ENCODE assay signal across 28 cellular contexts in genomic region chr16:50622643-50623369, GRCh38. TPM values are rescaled to one million over a fixed set of nuclear protein-coding genes. Genes with fewer than 3 reads are reported as not detected.
"Had no signal": no experiment of that assay in that cellular context is flagged by ENCODE, and none has a peak within 500 bp of the region (broad histone marks: within the 10 kb centered on the region; RNA-seq: fewer than 3 reads in every experiment).

No MANE protein-coding gene starts in this region.

- H3K9me3 ChIP-seq: adrenal gland, body of pancreas, neutrophil, sigmoid colon, stomach, tibial artery had no signal

- H3K36me3 Mint-ChIP-seq: activated naive CD4-positive, alpha-beta T cell treated with anti-CD3 and anti-CD28 coated beads, Interleukin-2, amount 50 U/mL, for 72 hours; natural killer cell; stimulated activated effector memory CD8-positive, alpha-beta T cell treated with anti-CD3 and anti-CD28 coated beads, Interleukin-12 subunit alpha, Interleukin-12 subunit beta, amount 100 ng/mL, for 72 hours had no signal

- H3K27me3 Mint-ChIP-seq: activated CD4-positive, alpha-beta memory T cell treated with anti-CD3 and anti-CD28 coated beads, Interleukin-2, amount 10 ng/mL, durations not matched to agents 7 days and 5 days; activated CD4-positive, alpha-beta T cell treated with anti-CD3 and anti-CD28 coated beads, Interleukin-2, amount 10 ng/mL, durations not matched to agents 7 days and 5 days had no signal

- H3K4me1 ChIP-seq: adrenal gland, body of pancreas had no signal

- H3K27ac Mint-ChIP-seq: activated CD4-positive, alpha-beta memory T cell treated with anti-CD3 and anti-CD28 coated beads, Interleukin-2, amount 10 ng/mL, durations not matched to agents 7 days and 5 days; activated CD4-positive, alpha-beta T cell treated with anti-CD3 and anti-CD28 coated beads, Interleukin-2, amount 10 ng/mL, durations not matched to agents 7 days and 5 days; natural killer cell; stimulated activated effector memory CD8-positive, alpha-beta T cell treated with anti-CD3 and anti-CD28 coated beads, Interleukin-12 subunit alpha, Interleukin-12 subunit beta, amount 100 ng/mL, for 72 hours had no signal

- ATAC-seq: body of pancreas; esophagus mucosa; natural killer cell; stimulated activated effector memory CD8-positive, alpha-beta T cell treated with anti-CD3 and anti-CD28 coated beads, Interleukin-12 subunit alpha, Interleukin-12 subunit beta, amount 100 ng/mL, for 72 hours had no signal

- H3K4me3 ChIP-seq: adrenal gland, body of pancreas, sigmoid colon, stomach, tibial artery had no signal

- H3K27me3 ChIP-seq: adrenal gland, body of pancreas, neutrophil, sigmoid colon, stomach, tibial artery had no signal

- H3K9me3 Mint-ChIP-seq: activated CD4-positive, alpha-beta memory T cell treated with anti-CD3 and anti-CD28 coated beads, Interleukin-2, amount 10 ng/mL, durations not matched to agents 7 days and 5 days; activated CD4-positive, alpha-beta T cell treated with anti-CD3 and anti-CD28 coated beads, Interleukin-2, amount 10 ng/mL, durations not matched to agents 7 days and 5 days; activated naive CD4-positive, alpha-beta T cell treated with anti-CD3 and anti-CD28 coated beads, Interleukin-2, amount 50 U/mL, for 72 hours; natural killer cell; stimulated activated effector memory CD8-positive, alpha-beta T cell treated with anti-CD3 and anti-CD28 coated beads, Interleukin-12 subunit alpha, Interleukin-12 subunit beta, amount 100 ng/mL, for 72 hours had no signal

- H3K27ac ChIP-seq: adrenal gland, body of pancreas, neutrophil, sigmoid colon, stomach, tibial artery had no signal

- H3K4me3 Mint-ChIP-seq: activated CD4-positive, alpha-beta memory T cell treated with anti-CD3 and anti-CD28 coated beads, Interleukin-2, amount 10 ng/mL, durations not matched to agents 7 days and 5 days; activated CD4-positive, alpha-beta T cell treated with anti-CD3 and anti-CD28 coated beads, Interleukin-2, amount 10 ng/mL, durations not matched to agents 7 days and 5 days; natural killer cell; stimulated activated effector memory CD8-positive, alpha-beta T cell treated with anti-CD3 and anti-CD28 coated beads, Interleukin-12 subunit alpha, Interleukin-12 subunit beta, amount 100 ng/mL, for 72 hours had no signal

- H3K36me3 ChIP-seq: adrenal gland, neutrophil, stomach had no signal

- DNase-seq: activated CD4-positive, alpha-beta memory T cell treated with anti-CD3 and anti-CD28 coated beads, Interleukin-2, amount 10 ng/mL, durations not matched to agents 7 days and 5 days; activated CD4-positive, alpha-beta T cell treated with anti-CD3 and anti-CD28 coated beads for 1 hour; activated CD4-positive, alpha-beta T cell treated with anti-CD3 and anti-CD28 coated beads, Interleukin-2, amount 10 ng/mL, durations not matched to agents 7 days and 5 days; activated CD8-positive, alpha-beta memory T cell treated with anti-CD3 and anti-CD28 coated beads, Interleukin-2, amount 50 U/mL, for 48 hours; activated naive CD4-positive, alpha-beta T cell; activated T-cell treated with anti-CD3 and anti-CD28 coated beads, Interleukin-2, amount 50 U/mL, for 48 hours; adrenal gland; aorta; body of pancreas; cerebellar nuclear complex; cortex of kidney; foreskin fibroblast; head of caudate nucleus; hippocampal formation; kidney; left colon; midbrain; natural killer cell; sigmoid colon; stimulated activated CD4-positive, alpha-beta T cell treated with anti-CD3 and anti-CD28 coated beads, Interleukin-4, amount 100 ng/mL, for 24 hours; stomach; T-helper 2 cell; tibial artery had no signal

RNA-seq across cellular contexts. Expression of gene SNX20, which starts 58.3 kb away (rescaled TPM):
- total RNA-seq: osteocyte had no signal
